ENCODE assay signal across 20 cellular contexts in the genomic region with DNA sequence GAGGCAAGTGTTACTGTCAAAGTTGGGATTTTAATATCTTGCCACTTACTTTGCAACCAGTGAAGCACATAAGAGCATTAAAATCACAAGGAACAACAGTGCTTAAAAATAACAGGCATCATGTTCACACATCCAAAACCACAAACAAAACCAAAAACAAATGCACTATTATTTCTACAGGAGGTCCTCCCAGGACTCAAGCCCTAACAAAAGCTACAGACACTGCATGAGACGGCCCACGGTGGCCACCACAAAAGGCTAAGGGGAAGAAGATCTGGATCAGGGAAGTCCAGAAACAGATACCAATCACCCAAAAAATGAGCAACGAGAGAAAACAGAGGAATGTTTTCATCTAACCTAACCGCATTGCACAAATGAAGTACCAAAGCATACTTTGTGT.
DNase-seq lines count a peak whose midpoint lies in the region; ATAC-seq and TF ChIP-seq lines count a peak whose summit lies in the region.
"Had no signal": no experiment of that assay in that cellular context is flagged by ENCODE, and none has a peak within 500 bp of the region (broad histone marks: within the 10 kb centered on the region; RNA-seq: fewer than 3 reads in every experiment).

No MANE protein-coding gene starts in this region.

- H3K4me3 Mint-ChIP-seq in nephron progenitor cell, result no peak overlapping the region
- H3K4me3 Mint-ChIP-seq: CD4-positive, alpha-beta T cell had no signal

- H3K9me3 ChIP-seq in gastrocnemius medialis, result no peaks in the 10 kb centered on the region
- no peaks in the 10 kb centered on the region for H3K9me3 ChIP-seq in prostate gland
- H3K9me3 ChIP-seq: SJSA1 had no signal

- H3K36me3 Mint-ChIP-seq in nephron progenitor cell (ENCODE audit: low read depth), result peaks cover 41% of the 10 kb centered on the region

- no peaks in the 10 kb centered on the region for H3K27me3 Mint-ChIP-seq in nephron progenitor cell (ENCODE audit: low read depth, poor library complexity)
- H3K27me3 Mint-ChIP-seq: CD4-positive, alpha-beta T cell had no signal

- no peaks in the 10 kb centered on the region for H3K27me3 ChIP-seq in gastrocnemius medialis
- H3K27me3 ChIP-seq in prostate gland (replicated peaks; ENCODE audit: insufficient read depth), result no peaks in the 10 kb centered on the region
- H3K27me3 ChIP-seq: SJSA1 had no signal

- H3K4me1 ChIP-seq in gastrocnemius medialis (no peaks in the 10 kb centered on the region), prostate gland (replicated peaks) (no peaks in the 10 kb centered on the region)

- H3K27ac ChIP-seq in gastrocnemius medialis (no peak overlapping the region), prostate gland (no peak overlapping the region)
- H3K27ac ChIP-seq: 22Rv1, SJSA1 had no signal

- no peak for ATAC-seq in gastrocnemius medialis
- ATAC-seq: HepG2, Panc1 had no signal

- no peaks in the 10 kb centered on the region for H3K9me3 Mint-ChIP-seq in nephron progenitor cell
- H3K9me3 Mint-ChIP-seq: CD4-positive, alpha-beta T cell had no signal

- TF ChIP-seq POLR2A in gastrocnemius medialis (IDR thresholded peaks at IDR 0.05) (no peak), prostate gland (IDR thresholded peaks at IDR 0.05) (no peak)

- TF ChIP-seq CTCF in choroid plexus epithelial cell (conservative IDR thresholded peaks at IDR 0.05; ENCODE audit: low read depth, low read length) (no peak), nephron progenitor cell (IDR thresholded peaks at IDR 0.05) (no peak), gastrocnemius medialis (IDR thresholded peaks at IDR 0.05 in 4 of 5, conservative IDR thresholded peaks at IDR 0.05 in 1 of 5) (no peak), prostate gland (IDR thresholded peaks at IDR 0.05) (no peak)

- no peaks in the 10 kb centered on the region for H3K36me3 ChIP-seq in gastrocnemius medialis
- H3K36me3 ChIP-seq in prostate gland, result no peaks in the 10 kb centered on the region

- H3K4me1 Mint-ChIP-seq in nephron progenitor cell, result peaks cover 15% of the 10 kb centered on the region

- H3K27ac Mint-ChIP-seq in nephron progenitor cell, result peak overlapping the region; percentile 64
- H3K27ac Mint-ChIP-seq: CD4-positive, alpha-beta T cell had no signal

- WGBS in prostate gland, result 77% methylated on average over 4 of the region's 4 CpGs

- DNase-seq in NCI-H2107 treated with DMSO at 0.1 percent for 48 hours (lab: John Stamatoyannopoulos, UW; ENCODE audit: unreplicated experiment) (peak; percentile 47), NCI-H2107 (lab: John Stamatoyannopoulos, UW) (no peak), choroid plexus epithelial cell (ENCODE audit: low read depth) (peak; percentile 8), nephron progenitor cell (no peak), DMS53 (lab: John Stamatoyannopoulos, UW) (no peak), gastrocnemius medialis (no peak), prostate gland (ENCODE audit: low spot score) (no peak)
- no peak for DNase-seq in stimulated activated CD4-positive, alpha-beta T cell treated with anti-CD3 and anti-CD28 coated beads, Interleukin-2, amount 100 ng/mL, for 24 hours
- DNase-seq: AML-193; Calu3; CD4-positive, alpha-beta T cell; KG1; NCI-H1105 treated with DMSO at 0.1 percent for 48 hours; NCI-H1694 treated with DMSO at 0.1 percent for 48 hours; NCI-H226; NCI-H524 had no signal

- H3K4me3 ChIP-seq in choroid plexus epithelial cell (ENCODE audit: low read depth, low read length) (no peak overlapping the region), gastrocnemius medialis (no peak overlapping the region), prostate gland (no peak overlapping the region)
- H3K4me3 ChIP-seq: SJSA1 had no signal

- in situ Hi-C loops in gastrocnemius medialis (cut with MboI; ENCODE audit: low sequenced_read_pairs in 4 of 4), result no loop called here

- intact Hi-C loops in gastrocnemius medialis (cut with DNase I; ENCODE audit: low total_unique reads), result no loop called here
- intact Hi-C loops in prostate gland (cut with DNase I), result no loop called here

Comparison
In these comparisons a context has a peak if more than half of its experiments do, and no peak if none do; other contexts are left out.
1. DNase-seq: peak in NCI-H2107 treated with DMSO at 0.1 percent for 48 hours (single experiment) and choroid plexus epithelial cell (single experiment); none in NCI-H2107 (single experiment), nephron progenitor cell (single experiment), stimulated activated CD4-positive, alpha-beta T cell treated with anti-CD3 and anti-CD28 coated beads, Interleukin-2, amount 100 ng/mL, for 24 hours (0 of 2), DMS53 (single experiment), gastrocnemius medialis (0 of 2) and prostate gland (single experiment).